In genomic region chr18:3836937-3837336, GRCh38 we compare ENCODE assay signal across 31 cellular contexts.
"Had no signal": no experiment of that assay in that cellular context is flagged by ENCODE, and none has a peak within 500 bp of the region (broad histone marks: within the 10 kb centered on the region; RNA-seq: fewer than 3 reads in every experiment).

No MANE protein-coding gene starts in this region.

- H3K36me3 ChIP-seq: breast epithelium, esophagus muscularis mucosa, left ventricle myocardium inferior, ovary, prostate gland, upper lobe of left lung, vagina, WERI-Rb-1 had no signal

- H3K9me3 Mint-ChIP-seq: activated T-cell treated with anti-CD3 and anti-CD28 coated beads, Interleukin-2, amount 50 U/mL, for 24 hours; dendritic cell treated with granulocyte-macrophage colony-stimulating factor and Interleukin-4, amounts not matched to agents 40 ng/mL and 50 ng/mL, for 4 days; natural killer cell treated with Interleukin-12 subunit alpha and Interleukin-12 subunit beta and Interleukin-15 and Interleukin-18, amount 100 ng/mL, for 72 hours; stimulated activated effector memory CD8-positive, alpha-beta T cell treated with anti-CD3 and anti-CD28 coated beads, Interleukin-12 subunit alpha, Interleukin-12 subunit beta, amount 100 ng/mL, for 72 hours; stimulated activated naive CD8-positive, alpha-beta T cell treated with anti-CD3 and anti-CD28 coated beads, Interleukin-15, Interleukin-2, amounts not matched to agents 100 ng/mL and 50 ng/mL, for 24 hours had no signal

- H3K4me1 ChIP-seq: breast epithelium, esophagus muscularis mucosa, left ventricle myocardium inferior, prostate gland, upper lobe of left lung, vagina had no signal

- ATAC-seq: activated CD4-positive, CD25-positive, alpha-beta regulatory T cell treated with anti-CD3 and anti-CD28 coated beads, Interleukin-2, amount 50 U/mL, for 24 hours; mucosa of descending colon; natural killer cell treated with Interleukin-12 subunit alpha and Interleukin-12 subunit beta and Interleukin-15 and Interleukin-18, amount 100 ng/mL, for 72 hours; sciatic nerve; stimulated activated effector memory CD8-positive, alpha-beta T cell treated with anti-CD3 and anti-CD28 coated beads, Interleukin-12 subunit alpha, Interleukin-12 subunit beta, amount 100 ng/mL, for 72 hours had no signal

- DNase-seq: activated CD4-positive, alpha-beta T cell treated with anti-CD3 and anti-CD28 coated beads for 48 hours; activated CD4-positive, alpha-beta T cell treated with anti-CD3 and anti-CD28 coated beads, Interleukin-2, amount 50 U/mL, for 48 hours; activated CD8-positive, alpha-beta memory T cell treated with anti-CD3 and anti-CD28 coated beads, Interleukin-2, amount 50 U/mL, for 48 hours; activated gamma-delta T cell; activated naive CD4-positive, alpha-beta T cell treated with anti-CD3 and anti-CD28 coated beads, Interleukin-2, amount 50 U/mL, for 16 hours; activated T-cell treated with anti-CD3 and anti-CD28 coated beads, Interleukin-2, amount 50 U/mL, for 24 hours; amniotic stem cell; central memory CD4-positive, alpha-beta T cell; effector CD4-positive, alpha-beta T cell; glutamatergic neuron; islet precursor cell; left ventricle myocardium inferior; mucosa of descending colon; ovary; retina; stimulated activated CD4-positive, alpha-beta T cell treated with anti-CD3 and anti-CD28 coated beads, Interleukin-12 subunit alpha, Interleukin-12 subunit beta, amount 100 ng/mL, for 4 hours; stimulated activated CD4-positive, alpha-beta T cell treated with anti-CD3 and anti-CD28 coated beads, Interleukin-4, amount 100 ng/mL, for 24 hours; upper lobe of left lung; WERI-Rb-1 had no signal

- H3K27me3 ChIP-seq: breast epithelium, esophagus muscularis mucosa, ovary, upper lobe of left lung, vagina had no signal

- H3K9me3 ChIP-seq: breast epithelium, esophagus muscularis mucosa, left ventricle myocardium inferior, mucosa of descending colon, ovary, prostate gland, upper lobe of left lung, vagina had no signal

- H3K4me3 ChIP-seq: breast epithelium, esophagus muscularis mucosa, left ventricle myocardium inferior, lung, mucosa of descending colon, ovary, prostate gland, skin epidermis, upper lobe of left lung, vagina had no signal

- H3K4me1 Mint-ChIP-seq: stimulated activated effector memory CD8-positive, alpha-beta T cell treated with anti-CD3 and anti-CD28 coated beads, Interleukin-12 subunit alpha, Interleukin-12 subunit beta, amount 100 ng/mL, for 72 hours had no signal

- H3K27ac ChIP-seq: breast epithelium, esophagus muscularis mucosa, left ventricle myocardium inferior, ovary, prostate gland, skin epidermis, upper lobe of left lung, vagina, WERI-Rb-1 had no signal

- H3K4me3 Mint-ChIP-seq: activated T-cell treated with anti-CD3 and anti-CD28 coated beads, Interleukin-2, amount 50 U/mL, for 24 hours; dendritic cell treated with granulocyte-macrophage colony-stimulating factor and Interleukin-4, amounts not matched to agents 40 ng/mL and 50 ng/mL, for 4 days; natural killer cell treated with Interleukin-12 subunit alpha and Interleukin-12 subunit beta and Interleukin-15 and Interleukin-18, amount 100 ng/mL, for 72 hours; stimulated activated effector memory CD8-positive, alpha-beta T cell treated with anti-CD3 and anti-CD28 coated beads, Interleukin-12 subunit alpha, Interleukin-12 subunit beta, amount 100 ng/mL, for 72 hours; stimulated activated naive CD8-positive, alpha-beta T cell treated with anti-CD3 and anti-CD28 coated beads, Interleukin-15, Interleukin-2, amounts not matched to agents 100 ng/mL and 50 ng/mL, for 24 hours had no signal

- H3K27me3 Mint-ChIP-seq: dendritic cell treated with granulocyte-macrophage colony-stimulating factor and Interleukin-4, amounts not matched to agents 40 ng/mL and 50 ng/mL, for 4 days had no signal

- H3K36me3 Mint-ChIP-seq: natural killer cell treated with Interleukin-12 subunit alpha and Interleukin-12 subunit beta and Interleukin-15 and Interleukin-18, amount 100 ng/mL, for 72 hours; stimulated activated effector memory CD8-positive, alpha-beta T cell treated with anti-CD3 and anti-CD28 coated beads, Interleukin-12 subunit alpha, Interleukin-12 subunit beta, amount 100 ng/mL, for 72 hours had no signal

- H3K27ac Mint-ChIP-seq: activated T-cell treated with anti-CD3 and anti-CD28 coated beads, Interleukin-2, amount 50 U/mL, for 24 hours; dendritic cell treated with granulocyte-macrophage colony-stimulating factor and Interleukin-4, amounts not matched to agents 40 ng/mL and 50 ng/mL, for 4 days; natural killer cell treated with Interleukin-12 subunit alpha and Interleukin-12 subunit beta and Interleukin-15 and Interleukin-18, amount 100 ng/mL, for 72 hours; stimulated activated effector memory CD8-positive, alpha-beta T cell treated with anti-CD3 and anti-CD28 coated beads, Interleukin-12 subunit alpha, Interleukin-12 subunit beta, amount 100 ng/mL, for 72 hours; stimulated activated naive CD8-positive, alpha-beta T cell treated with anti-CD3 and anti-CD28 coated beads, Interleukin-15, Interleukin-2, amounts not matched to agents 100 ng/mL and 50 ng/mL, for 24 hours had no signal
